Comparison of ENCODE assay signal across 13 cellular contexts in genomic region chrX:71992711-71993110, GRCh38.
A peak's percentile ranks its signal among the peaks of the same experiment; 100 is the strongest.
DNase-seq lines count a peak whose midpoint lies in the region; ATAC-seq and TF ChIP-seq lines count a peak whose summit lies in the region.
"Had no signal": no experiment of that assay in that cellular context is flagged by ENCODE, and none has a peak within 500 bp of the region (broad histone marks: within the 10 kb centered on the region; RNA-seq: fewer than 3 reads in every experiment).

No MANE protein-coding gene starts in this region.

- H3K36me3 Mint-ChIP-seq in activated T-helper 17 cell treated with anti-CD3 and anti-CD28 coated beads, Interleukin-2, amount 50 U/mL, for 72 hours (ENCODE audit: low read depth) = no peaks in the 10 kb centered on the region

- no peaks in the 10 kb centered on the region for H3K9me3 Mint-ChIP-seq in activated T-helper 17 cell treated with anti-CD3 and anti-CD28 coated beads, Interleukin-2, amount 50 U/mL, for 72 hours
- no peaks in the 10 kb centered on the region for H3K9me3 Mint-ChIP-seq in stimulated activated naive CD8-positive, alpha-beta T cell treated with anti-CD3 and anti-CD28 coated beads, Interleukin-15, amount 100 ng/mL, for 72 hours

- H3K27me3 Mint-ChIP-seq in activated T-helper 17 cell treated with anti-CD3 and anti-CD28 coated beads, Interleukin-2, amount 50 U/mL, for 72 hours = no peaks in the 10 kb centered on the region
- peaks cover 5% of the 10 kb centered on the region for H3K27me3 Mint-ChIP-seq in stimulated activated naive CD8-positive, alpha-beta T cell treated with anti-CD3 and anti-CD28 coated beads, Interleukin-15, amount 100 ng/mL, for 72 hours

- H3K36me3 ChIP-seq in mucosa of descending colon (ENCODE audit: low read depth) = no peaks in the 10 kb centered on the region

- TF ChIP-seq CTCF in mucosa of descending colon (IDR thresholded peaks at IDR 0.05) = no peak

- DNase-seq in activated CD8-positive, alpha-beta memory T cell treated with anti-CD3 and anti-CD28 coated beads for 1 hour (ENCODE audit: extremely low read depth in 1 of 2, low read depth in 1 of 2) = peak; percentile 18 to 19
- DNase-seq in activated CD8-positive, alpha-beta memory T cell treated with anti-CD3 and anti-CD28 coated beads, Interleukin-2, amount 50 U/mL, for 48 hours = no peak
- DNase-seq in mucosa of descending colon = no peak
- peak; percentile 8 to 41 for DNase-seq in stimulated activated naive CD8-positive, alpha-beta T cell treated with anti-CD3 and anti-CD28 coated beads, Interleukin-15, amount 100 ng/mL, for 72 hours
- no peak for DNase-seq in NOMO-1 treated with dmso at 0.1 percent for 144 hours (lab: John Stamatoyannopoulos, UW; ENCODE audit: unreplicated experiment)
- DNase-seq: 8988T, amniotic stem cell, HCEC 1CT, NCI-H526, SW 1271 had no signal

- no peaks in the 10 kb centered on the region for H3K4me1 ChIP-seq in mucosa of descending colon (ENCODE audit: low read depth)

- H3K4me3 Mint-ChIP-seq in activated T-helper 17 cell treated with anti-CD3 and anti-CD28 coated beads, Interleukin-2, amount 50 U/mL, for 72 hours = peak overlapping the region; percentile 13
- peak overlapping the region in 1 of 2 donors; percentile 42 for H3K4me3 Mint-ChIP-seq in stimulated activated naive CD8-positive, alpha-beta T cell treated with anti-CD3 and anti-CD28 coated beads, Interleukin-15, amount 100 ng/mL, for 72 hours

- no peak overlapping the region for H3K4me3 ChIP-seq in mucosa of descending colon

- H3K9me3 ChIP-seq in mucosa of descending colon = no peaks in the 10 kb centered on the region

- intact Hi-C loops in mucosa of descending colon (cut with DNase I, micrococcal nuclease) = no loop called here

- H3K4me1 Mint-ChIP-seq in activated T-helper 17 cell treated with anti-CD3 and anti-CD28 coated beads, Interleukin-2, amount 50 U/mL, for 72 hours = no peaks in the 10 kb centered on the region
- peaks cover 14% of the 10 kb centered on the region for H3K4me1 Mint-ChIP-seq in stimulated activated naive CD8-positive, alpha-beta T cell treated with anti-CD3 and anti-CD28 coated beads, Interleukin-15, amount 100 ng/mL, for 72 hours

- no peak overlapping the region for H3K27ac Mint-ChIP-seq in activated T-helper 17 cell treated with anti-CD3 and anti-CD28 coated beads, Interleukin-2, amount 50 U/mL, for 72 hours
- H3K27ac Mint-ChIP-seq in stimulated activated naive CD8-positive, alpha-beta T cell treated with anti-CD3 and anti-CD28 coated beads, Interleukin-15, amount 100 ng/mL, for 72 hours = no peak overlapping the region

- peak; percentile 83 for ATAC-seq in activated T-helper 17 cell treated with anti-CD3 and anti-CD28 coated beads, Interleukin-2, amount 50 U/mL, for 72 hours (replicated peaks)
- ATAC-seq in mucosa of descending colon (peak; percentile 51), HG02571 (IDR thresholded peaks at IDR 0.05; ENCODE audit: unreplicated experiment) (no peak), GM21619 (IDR thresholded peaks at IDR 0.05; ENCODE audit: unreplicated experiment) (no peak)
- peak; percentile 97 for ATAC-seq in stimulated activated naive CD8-positive, alpha-beta T cell treated with anti-CD3 and anti-CD28 coated beads, Interleukin-15, amount 100 ng/mL, for 72 hours

Comparison
In these comparisons a context has a peak if more than half of its experiments do, and no peak if none do; other contexts are left out.
1. DNase-seq: peak in activated CD8-positive, alpha-beta memory T cell treated with anti-CD3 and anti-CD28 coated beads for 1 hour (2 of 2) and stimulated activated naive CD8-positive, alpha-beta T cell treated with anti-CD3 and anti-CD28 coated beads, Interleukin-15, amount 100 ng/mL, for 72 hours (2 of 2); none in activated CD8-positive, alpha-beta memory T cell treated with anti-CD3 and anti-CD28 coated beads, Interleukin-2, amount 50 U/mL, for 48 hours (single experiment), mucosa of descending colon (0 of 3) and NOMO-1 treated with dmso at 0.1 percent for 144 hours (single experiment).
2. ATAC-seq: peak in activated T-helper 17 cell treated with anti-CD3 and anti-CD28 coated beads, Interleukin-2, amount 50 U/mL, for 72 hours (single experiment), mucosa of descending colon (single experiment) and stimulated activated naive CD8-positive, alpha-beta T cell treated with anti-CD3 and anti-CD28 coated beads, Interleukin-15, amount 100 ng/mL, for 72 hours (single experiment); none in HG02571 (single experiment) and GM21619 (single experiment).